Comparison of ENCODE assay signal across 11 cellular contexts in genomic region chr5:178279026-178279722, GRCh38. TPM values are rescaled to one million over a fixed set of nuclear protein-coding genes. Genes with fewer than 3 reads are reported as not detected.
DNase-seq lines count a peak whose midpoint lies in the region; ATAC-seq, FAIRE-seq and TF ChIP-seq lines count a peak whose summit lies in the region.
"Had no signal": no experiment of that assay in that cellular context is flagged by ENCODE, and none has a peak within 500 bp of the region (broad histone marks: within the 10 kb centered on the region; RNA-seq: fewer than 3 reads in every experiment).

No MANE protein-coding gene starts in this region.

- H3K9me3 ChIP-seq in HEK293 (ENCODE audit: control insufficient read depth, insufficient read depth, low read depth, low read length) (no peaks in the 10 kb centered on the region), kidney (ENCODE audit: control insufficient read depth in 1 of 2, low read length in 2 of 2) (peaks cover 3 to 8% of the 10 kb centered on the region in 2 donors), smooth muscle cell (replicated peaks; ENCODE audit: low read depth) (peaks cover 3% of the 10 kb centered on the region), HAP-1 (peaks cover 5% of the 10 kb centered on the region)

- H3K36me3 ChIP-seq in HEK293 (ENCODE audit: control insufficient read depth in 2 of 2, insufficient read depth in 1 of 2, low read length in 2 of 2) (no peaks in the 10 kb centered on the region), kidney (ENCODE audit: control insufficient read depth in 1 of 2, insufficient read depth in 2 of 2, low read length in 2 of 2) (no peaks in the 10 kb centered on the region), smooth muscle cell (ENCODE audit: low read depth) (no peaks in the 10 kb centered on the region), HAP-1 (replicated peaks) (no peaks in the 10 kb centered on the region)

- WGBS in smooth muscle cell (ENCODE audit: low lambda C conversion rate), result 88% methylated on average over 14 of the region's 14 CpGs

- no peak overlapping the region for H3K4me3 ChIP-seq in HEK293 (ENCODE audit: low read depth, low read length)
- H3K4me3 ChIP-seq in kidney (ENCODE audit: low read length in 2 of 2), result no peak overlapping the region
- H3K4me3 ChIP-seq in smooth muscle cell, result no peak overlapping the region
- no peak overlapping the region for H3K4me3 ChIP-seq in HAP-1

- peak overlapping the region; percentile 83 for H3K27ac Mint-ChIP-seq in stimulated activated effector memory CD8-positive, alpha-beta T cell treated with anti-CD3 and anti-CD28 coated beads, Interleukin-12 subunit alpha, Interleukin-12 subunit beta, amount 100 ng/mL, for 72 hours
- H3K27ac Mint-ChIP-seq: CD8-positive, alpha-beta T cell had no signal

- no peak overlapping the region for H3K4me3 Mint-ChIP-seq in stimulated activated effector memory CD8-positive, alpha-beta T cell treated with anti-CD3 and anti-CD28 coated beads, Interleukin-12 subunit alpha, Interleukin-12 subunit beta, amount 100 ng/mL, for 72 hours
- H3K4me3 Mint-ChIP-seq: CD8-positive, alpha-beta T cell had no signal

- CTCF ChIA-PET in HEK293 (lab: Yijun Ruan, JAX), result interaction anchor here (0.6 to 2.7 kb wide), 15 partner anchors 8 to 560 kb away, joined by 3 to 9 read pairs (median 4); partner anchors contain the start of genes COL23A1 and ZNF354A

- no peaks in the 10 kb centered on the region for H4K20me1 ChIP-seq in smooth muscle cell (ENCODE audit: low read depth)

- POLR2A ChIA-PET in HEK293 (lab: Yijun Ruan, JAX), result no interaction called here

- in situ Hi-C loops in HAP-1 (cut with MboI; ENCODE audit: low sequenced_read_pairs), result no loop called here

- H3K27ac ChIP-seq in HEK293 (ENCODE audit: extremely low read depth, low read depth, low read length) (no peak overlapping the region), kidney (ENCODE audit: low read depth in 2 of 2, low read length in 2 of 2) (no peak overlapping the region), smooth muscle cell (ENCODE audit: low read depth) (no peak overlapping the region)

- H3K4me1 ChIP-seq in HEK293 (ENCODE audit: control insufficient read depth, insufficient read depth, low read length) (no peaks in the 10 kb centered on the region), kidney (ENCODE audit: control insufficient read depth in 1 of 2, insufficient read depth in 1 of 2, low read depth in 1 of 2, low read length in 2 of 2) (no peaks in the 10 kb centered on the region), smooth muscle cell (ENCODE audit: low read depth) (no peaks in the 10 kb centered on the region), HAP-1 (no peaks in the 10 kb centered on the region)

- H3K4me1 Mint-ChIP-seq in stimulated activated effector memory CD8-positive, alpha-beta T cell treated with anti-CD3 and anti-CD28 coated beads, Interleukin-12 subunit alpha, Interleukin-12 subunit beta, amount 100 ng/mL, for 72 hours, result peaks cover 14% of the 10 kb centered on the region

- H3K9ac ChIP-seq in kidney (ENCODE audit: low read length in 2 of 2) (no peak overlapping the region), smooth muscle cell (ENCODE audit: low read depth) (no peak overlapping the region)

- no peak for TF ChIP-seq CTCF in HEK293 (tag by site-specific recombination; IDR thresholded peaks at IDR 0.05)
- TF ChIP-seq CTCF in kidney (IDR thresholded peaks at IDR 0.05; ENCODE audit: borderline replicate concordance, extremely low read depth, insufficient read depth), result no peak
- TF ChIP-seq CTCF in smooth muscle cell (IDR thresholded peaks at IDR 0.05; ENCODE audit: borderline replicate concordance, insufficient read depth, poor library complexity, severe bottlenecking), result no peak

- ATAC-seq in Right ventricle myocardium superior (ENCODE audit: poor library complexity) (peak; percentile 4), left ventricle myocardium superior (no peak)
- no peak for ATAC-seq in stimulated activated effector memory CD8-positive, alpha-beta T cell treated with anti-CD3 and anti-CD28 coated beads, Interleukin-12 subunit alpha, Interleukin-12 subunit beta, amount 100 ng/mL, for 72 hours
- ATAC-seq: CD8-positive, alpha-beta T cell had no signal

- no peak overlapping the region for H3K4me2 ChIP-seq in smooth muscle cell

- peaks cover 5% of the 10 kb centered on the region for H3K27me3 ChIP-seq in smooth muscle cell (ENCODE audit: low read depth)
- H3K27me3 ChIP-seq in HAP-1 (ENCODE audit: low read depth), result no peaks in the 10 kb centered on the region

- H3K9me3 Mint-ChIP-seq in stimulated activated effector memory CD8-positive, alpha-beta T cell treated with anti-CD3 and anti-CD28 coated beads, Interleukin-12 subunit alpha, Interleukin-12 subunit beta, amount 100 ng/mL, for 72 hours, result peaks cover 6% of the 10 kb centered on the region

- H2AFZ ChIP-seq in smooth muscle cell (ENCODE audit: low read depth), result no peak overlapping the region

- H3K79me2 ChIP-seq in smooth muscle cell (ENCODE audit: low read depth), result no peaks in the 10 kb centered on the region

- no peaks in the 10 kb centered on the region for H3F3A ChIP-seq in smooth muscle cell (ENCODE audit: low read depth)

- FAIRE-seq in kidney (lab: Jason Lieb, UNC), result no peak
- FAIRE-seq: RCC 7860 had no signal

- H3K36me3 Mint-ChIP-seq in stimulated activated effector memory CD8-positive, alpha-beta T cell treated with anti-CD3 and anti-CD28 coated beads, Interleukin-12 subunit alpha, Interleukin-12 subunit beta, amount 100 ng/mL, for 72 hours, result no peaks in the 10 kb centered on the region
- H3K36me3 Mint-ChIP-seq: CD8-positive, alpha-beta T cell had no signal

- intact Hi-C loops in Right ventricle myocardium superior (cut with DNase I) (loop anchor here (10.0 kb wide), 1 partner anchor 566 kb away; no protein-coding TSS in a partner anchor), left ventricle myocardium superior (cut with micrococcal nuclease) (no loop called here), kidney (cut with DNase I) (loop anchor here (5.0 to 10.0 kb wide), 2 partner anchors 273 to 316 kb away; partner anchors contain the start of gene COL23A1)

- peak; percentile 30 for DNase-seq in Right ventricle myocardium superior
- DNase-seq in left ventricle myocardium superior, result no peak
- DNase-seq in kidney, result peak; percentile 73
- no peak for DNase-seq in stimulated activated effector memory CD8-positive, alpha-beta T cell treated with anti-CD3 and anti-CD28 coated beads, Interleukin-12 subunit alpha, Interleukin-12 subunit beta, amount 100 ng/mL, for 72 hours (ENCODE audit: low spot score in 2 of 2)
- no peak for DNase-seq in smooth muscle cell (lab: John Stamatoyannopoulos, UW; ENCODE audit: unreplicated experiment)
- no peak for DNase-seq in HAP-1 (ENCODE audit: low spot score in 2 of 2)
- no peak for DNase-seq in NCI-H2196 (lab: John Stamatoyannopoulos, UW; ENCODE audit: unreplicated experiment)
- DNase-seq: NCI-H510A had no signal

TF ChIP-seq in HEK293, 187 proteins besides CTCF, POLR2A, EP300 and RAD21:
- TF ChIP-seq ZFP3 (tag by site-specific recombination; IDR thresholded peaks at IDR 0.05; ENCODE audit: low read depth) (no peak), GFI1B (tag by site-specific recombination; IDR thresholded peaks at IDR 0.05) (no peak), ZFHX2 (tag by site-specific recombination; conservative IDR thresholded peaks at IDR 0.05) (0 out of 2 replicates have a peak, but pooled peaks have one; percentile 32), ZNF792 (tag by site-specific recombination; IDR thresholded peaks at IDR 0.05) (no peak), ZNF610 (tag by site-specific recombination; IDR thresholded peaks at IDR 0.05; ENCODE audit: borderline replicate concordance) (no peak)
TF ChIP-seq in HEK293: peak in this region for 1.

RNA-seq across cellular contexts. Expression of gene PHYKPL, which starts 46.6 kb away (rescaled TPM):
- 34.4 TPM for total RNA-seq in Right ventricle myocardium superior
- total RNA-seq in left ventricle myocardium superior, result 40.7 TPM
- total RNA-seq in kidney, result 116 TPM
- 35.3 TPM for polyA plus RNA-seq in kidney (ENCODE audit: insufficient read depth, low read depth, low replicate concordance)
- total RNA-seq in smooth muscle cell, result 15.7 and 17.1 TPM in 2 replicates
- 27.8 and 34.2 TPM in 2 replicates for polyA plus RNA-seq in smooth muscle cell

Comparison
In these comparisons a context has a peak if more than half of its experiments do, and no peak if none do; other contexts are left out.
1. DNase-seq: peak in Right ventricle myocardium superior (single experiment) and kidney (single experiment); none in left ventricle myocardium superior (single experiment), stimulated activated effector memory CD8-positive, alpha-beta T cell treated with anti-CD3 and anti-CD28 coated beads, Interleukin-12 subunit alpha, Interleukin-12 subunit beta, amount 100 ng/mL, for 72 hours (0 of 2), smooth muscle cell (single experiment), HAP-1 (0 of 2) and NCI-H2196 (single experiment).